In the genomic region with DNA sequence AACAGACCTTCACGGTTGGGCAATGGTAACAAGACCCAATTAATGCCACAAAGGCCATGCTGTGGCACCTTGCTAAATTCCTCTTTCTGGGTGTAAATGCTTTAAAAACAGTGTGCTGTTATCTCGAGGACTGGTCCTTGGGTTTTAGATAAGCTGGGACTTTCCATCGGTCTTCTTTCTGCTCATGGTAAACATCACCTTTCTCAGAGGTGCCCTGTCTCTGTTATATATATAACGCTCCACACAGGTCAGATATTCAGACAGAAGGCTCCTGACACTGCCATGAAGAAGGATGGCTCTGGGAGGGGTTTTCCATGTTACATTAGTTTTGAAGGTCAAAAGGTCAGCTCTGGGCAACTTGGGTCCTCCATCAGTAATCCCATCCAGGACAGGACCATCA, we compare ENCODE assay signal across 22 cellular contexts.
DNase-seq lines count a peak whose midpoint lies in the region; ATAC-seq, FAIRE-seq and TF ChIP-seq lines count a peak whose summit lies in the region.
"Had no signal": no experiment of that assay in that cellular context is flagged by ENCODE, and none has a peak within 500 bp of the region (broad histone marks: within the 10 kb centered on the region; RNA-seq: fewer than 3 reads in every experiment).

No MANE protein-coding gene starts in this region.

- H3K79me2 ChIP-seq in GM12878 (ENCODE audit: control insufficient read depth, insufficient read depth, low read length): no peaks in the 10 kb centered on the region

- no peak for FAIRE-seq in GM12878 (lab: Jason Lieb, UNC)
- FAIRE-seq: A204.1, GM12891, GM18507, H54 had no signal

- in situ Hi-C loops in GM12878 (cut with MboI): no loop called here

- H3K4ac ChIP-seq in mesenchymal stem cell (ENCODE audit: low read depth in 1 of 2, low read length in 2 of 2): no peak overlapping the region

- H3K23ac ChIP-seq in mesenchymal stem cell (ENCODE audit: low read length in 2 of 2): no peak overlapping the region

- no peak overlapping the region for H2AFZ ChIP-seq in GM12878 (ENCODE audit: control insufficient read depth, low read depth, low read length)
- no peak overlapping the region for H2AFZ ChIP-seq in mesenchymal stem cell (ENCODE audit: low read depth, low read length)

- H3K36me3 ChIP-seq in GM12878 (ENCODE audit: control insufficient read depth in 2 of 2, insufficient read depth in 2 of 2, low read length in 1 of 2) (no peaks in the 10 kb centered on the region), mesenchymal stem cell (ENCODE audit: control insufficient read depth in 1 of 2, insufficient read depth in 2 of 2, low read depth in 1 of 2, low read length in 2 of 2) (peaks cover 0 to 3% of the 10 kb centered on the region in 2 experiments)
- H3K36me3 ChIP-seq: BLaER1, HAP-1 had no signal

- H4K20me1 ChIP-seq in GM12878 (ENCODE audit: control insufficient read depth, insufficient read depth): no peaks in the 10 kb centered on the region
- H4K20me1 ChIP-seq: BLaER1 had no signal

- peak overlapping the region; percentile 22 for H2AK5ac ChIP-seq in mesenchymal stem cell (ENCODE audit: low read length, severe bottlenecking)

- TF ChIP-seq EP300 in GM12878 (IDR thresholded peaks at IDR 0.05; ENCODE audit: borderline replicate concordance in 1 of 2, control insufficient read depth in 1 of 2, low read depth in 2 of 2, low read length in 2 of 2): no peak

- DNase-seq in GM12878 (ENCODE audit: low read depth, low spot score): no peak
- DNase-seq in mesenchymal stem cell: no peak
- no peak for DNase-seq in stimulated activated CD4-positive, alpha-beta T cell treated with anti-CD3 and anti-CD28 coated beads, Interleukin-4, amount 100 ng/mL, for 4 hours
- DNase-seq in DMS 273 treated with DMSO at 0.1 percent for 48 hours (lab: John Stamatoyannopoulos, UW): no peak
- no peak for DNase-seq in substantia nigra (lab: John Stamatoyannopoulos, UW)
- DNase-seq: Caco-2; CD4-positive, CD25-positive, alpha-beta regulatory T cell; CD8-positive, alpha-beta T cell; DMS79; EL; GDM1; GOT3; HFFc6 had no signal

- H2BK120ac ChIP-seq in mesenchymal stem cell (ENCODE audit: low read depth, low read length): no peak overlapping the region

- H4K8ac ChIP-seq in mesenchymal stem cell (ENCODE audit: low read length): no peak overlapping the region

- H3K4me3 ChIP-seq in GM12878 (no peak overlapping the region), mesenchymal stem cell (ENCODE audit: insufficient read depth in 1 of 2, low read depth in 1 of 2, low read length in 2 of 2) (no peak overlapping the region)
- H3K4me3 ChIP-seq: BLaER1, HAP-1 had no signal

- 7% methylated on average over 4 of the region's 4 CpGs for WGBS in GM12878 (ENCODE audit: insufficient coverage, insufficient replicate concordance, low lambda C conversion rate, missing lambda C conversion rate)
- 61% methylated on average over 3 of the region's 4 CpGs for WGBS in mesenchymal stem cell

- H3K9ac ChIP-seq in GM12878 (ENCODE audit: control insufficient read depth, insufficient read depth, low read length) (no peak overlapping the region), mesenchymal stem cell (ENCODE audit: low read length) (no peak overlapping the region)
- H3K9ac ChIP-seq: BLaER1 had no signal

- POLR2A ChIA-PET in GM12878 (lab: Charles Lee): interaction anchor here (1.2 kb wide), 1 partner anchor 41 kb away, joined by 3 read pairs; no protein-coding TSS in a partner anchor

- no peak overlapping the region for H3K4me2 ChIP-seq in GM12878 (ENCODE audit: control insufficient read depth, insufficient read depth)
- H3K4me2 ChIP-seq in mesenchymal stem cell (ENCODE audit: low read length, poor library complexity, severe bottlenecking): no peak overlapping the region
- H3K4me2 ChIP-seq: BLaER1 had no signal

- BruUV-seq in GM12878 (replicated peaks; lab: Mats Ljungman, UMichigan): no TSS peak

- H3K9me3 ChIP-seq in GM12878 (replicated peaks; ENCODE audit: control insufficient read depth, insufficient read depth, low read length): no peaks in the 10 kb centered on the region
- H3K9me3 ChIP-seq in mesenchymal stem cell (ENCODE audit: control insufficient read depth, low read length): no peaks in the 10 kb centered on the region
- H3K9me3 ChIP-seq: BLaER1, Caco-2, HAP-1 had no signal

- no peaks in the 10 kb centered on the region for H3K79me1 ChIP-seq in mesenchymal stem cell (replicated peaks; ENCODE audit: low read length, poor library complexity, severe bottlenecking)

- no peak overlapping the region for H3K14ac ChIP-seq in mesenchymal stem cell (ENCODE audit: low read length in 2 of 2)

- H3K18ac ChIP-seq in mesenchymal stem cell (ENCODE audit: low read depth in 1 of 2, low read length in 2 of 2): no peak overlapping the region

- RAD21 ChIA-PET in GM12878 (lab: Charles Lee; ENCODE audit: unreplicated experiment): interaction anchor here (1.0 to 1.3 kb wide), 2 partner anchors 8 to 104 kb away, joined by 4 to 6 read pairs; no protein-coding TSS in a partner anchor

- H3K27ac ChIP-seq in GM12878 (ENCODE audit: control insufficient read depth, insufficient read depth) (no peak overlapping the region), mesenchymal stem cell (ENCODE audit: low read length, poor library complexity, severe bottlenecking) (no peak overlapping the region), substantia nigra (ENCODE audit: low read depth, low read length, poor library complexity, severe bottlenecking) (no peak overlapping the region)
- H3K27ac ChIP-seq: 22Rv1, BLaER1, C4-2B had no signal

- intact Hi-C loops in GM12878 (cut with micrococcal nuclease; ENCODE audit: unreplicated experiment): no loop called here

- CTCF ChIA-PET in GM12878 (lab: Yijun Ruan, JAX): interaction anchor here (0.7 to 1.1 kb wide), 5 partner anchors 8 to 305 kb away, joined by 3 to 8 read pairs (median 4); no protein-coding TSS in a partner anchor

- no peak for TF ChIP-seq CTCF in GM12878 (IDR thresholded peaks at IDR 0.05 in 2 of 3, conservative IDR thresholded peaks at IDR 0.05 in 1 of 3; ENCODE audit: control insufficient read depth in 2 of 3, extremely low read depth in 1 of 3, insufficient read depth in 1 of 3, low read depth in 3 of 3, low read length in 3 of 3)

- no peak overlapping the region for H2BK12ac ChIP-seq in mesenchymal stem cell (ENCODE audit: low read length in 2 of 2)

- TF ChIP-seq RAD21 in GM12878 (IDR thresholded peaks at IDR 0.05; ENCODE audit: insufficient read depth, low read depth, low read length): no peak

- H3K27me3 ChIP-seq in GM12878 (replicated peaks in 1 of 2; ENCODE audit: control insufficient read depth in 2 of 2, insufficient read depth in 2 of 2, low read length in 1 of 2): no peaks in the 10 kb centered on the region
- H3K27me3 ChIP-seq in mesenchymal stem cell (ENCODE audit: control insufficient read depth in 1 of 2, insufficient read depth in 1 of 2, low read length in 2 of 2): no peaks in the 10 kb centered on the region
- H3K27me3 ChIP-seq: BLaER1 had no signal

- H3K4me1 ChIP-seq in GM12878 (ENCODE audit: control insufficient read depth, insufficient read depth, low read length) (no peaks in the 10 kb centered on the region), mesenchymal stem cell (ENCODE audit: control insufficient read depth, insufficient read depth, low read depth, low read length) (peaks cover 2% of the 10 kb centered on the region)
- H3K4me1 ChIP-seq: BLaER1 had no signal

- SMC1A ChIA-PET in GM12878 (lab: Charles Lee; ENCODE audit: uncharacterized antibody, unreplicated experiment): interaction anchor here (0.6 to 1.6 kb wide), 4 partner anchors 8 to 104 kb away, joined by 3 to 6 read pairs (median 5); no protein-coding TSS in a partner anchor

- no peak overlapping the region for H2BK5ac ChIP-seq in mesenchymal stem cell (ENCODE audit: low read depth, low read length, poor library complexity, severe bottlenecking)

- no peak overlapping the region for H4K91ac ChIP-seq in mesenchymal stem cell (ENCODE audit: low read length)

- ATAC-seq in GM18868 (IDR thresholded peaks at IDR 0.05; ENCODE audit: unreplicated experiment) (peak; percentile 58), GM12878 (peak; percentile 45)
- ATAC-seq: CD8-positive, alpha-beta T cell had no signal

- H2BK15ac ChIP-seq in mesenchymal stem cell (ENCODE audit: low read depth, poor library complexity, severe bottlenecking): no peak overlapping the region

- no peak for TF ChIP-seq POLR2A in GM12878 (IDR thresholded peaks at IDR 0.05; ENCODE audit: low read depth, low read length)

TF ChIP-seq in GM12878, 131 proteins besides CTCF, POLR2A, EP300 and RAD21:
- TF ChIP-seq NR2F1 (conservative IDR thresholded peaks at IDR 0.05) (peak; percentile 78), GABPA (IDR thresholded peaks at IDR 0.05; ENCODE audit: low read depth) (no peak), NR2C1 (IDR thresholded peaks at IDR 0.05) (no peak), BACH1 (IDR thresholded peaks at IDR 0.05; ENCODE audit: borderline replicate concordance) (no peak)
TF ChIP-seq in GM12878: peak in this region for 1.
